25 cellular contexts compared by ENCODE assay signal in the genomic region with DNA sequence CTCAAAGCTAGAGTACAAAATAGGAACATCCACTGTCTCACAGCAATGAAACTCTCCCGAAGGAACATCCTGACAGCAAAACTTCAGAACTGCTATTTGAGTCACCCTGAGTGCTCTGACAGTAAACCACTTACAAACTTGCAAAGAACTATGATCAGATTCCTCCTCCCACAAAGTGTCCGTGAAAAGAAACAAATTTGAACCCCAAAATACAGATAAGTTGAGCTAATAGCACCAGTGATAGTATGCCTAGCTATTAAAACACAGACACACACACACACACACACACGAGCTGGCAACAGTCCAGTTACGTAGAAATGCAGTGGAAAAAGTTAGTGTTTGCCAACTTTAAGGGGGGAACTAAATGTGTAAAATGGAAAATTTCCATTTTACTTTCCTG. TPM values are rescaled to one million over a fixed set of nuclear protein-coding genes. Genes with fewer than 3 reads are reported as not detected.
DNase-seq lines count a peak whose midpoint lies in the region; ATAC-seq, FAIRE-seq and TF ChIP-seq lines count a peak whose summit lies in the region.
"Had no signal": no experiment of that assay in that cellular context is flagged by ENCODE, and none has a peak within 500 bp of the region (broad histone marks: within the 10 kb centered on the region; RNA-seq: fewer than 3 reads in every experiment).

No MANE protein-coding gene starts in this region.

- no peak for ATAC-seq in GM18873 (IDR thresholded peaks at IDR 0.05; ENCODE audit: low FRiP score, unreplicated experiment)
- ATAC-seq: naive thymus-derived CD8-positive, alpha-beta T cell had no signal

- peak; percentile 84 for FAIRE-seq in H54 (lab: Jason Lieb, UNC)
- FAIRE-seq: GM19239, kidney, small intestine had no signal

- TF ChIP-seq CTCF in cardiac fibroblast (IDR thresholded peaks at IDR 0.05; ENCODE audit: low read depth, low read length), result no peak

- no peak overlapping the region for H3K4me3 ChIP-seq in cardiac fibroblast (replicated peaks in 1 of 2; ENCODE audit: low read depth in 2 of 2, low read length in 2 of 2)
- H3K4me3 ChIP-seq: cardiac muscle cell, esophagus squamous epithelium, MG63, SJCRH30 had no signal

- DNase-seq in H54 (ENCODE audit: insufficient read length, low spot score) (no peak), M059J (ENCODE audit: low read depth) (peak; percentile 64), cardiac fibroblast (ENCODE audit: low read depth in 2 of 2) (peak; percentile 61 to 84), kidney glomerular epithelial cell (lab: John Stamatoyannopoulos, UW) (peak; percentile 27), NCI-H2107 (lab: John Stamatoyannopoulos, UW) (no peak), islet precursor cell (no peak)
- no peak for DNase-seq in activated effector memory CD4-positive, alpha-beta T cell treated with Interleukin-2 at 50 U/mL for 16 hours
- DNase-seq: activated T-cell treated with anti-CD3 and anti-CD28 coated beads, Interleukin-2, amount 50 U/mL, for 72 hours; Calu3; effector memory CD4-positive, alpha-beta T cell; esophagus squamous epithelium; GOT3; hippocampal formation; kidney; MG63; naive thymus-derived CD8-positive, alpha-beta T cell; NCI-H1436 treated with DMSO at 0.1 percent for 48 hours; NCI-H2171 treated with DMSO at 0.1 percent for 48 hours; OCI-M1; SJCRH30; small intestine; stimulated activated CD4-positive, alpha-beta T cell treated with anti-CD3 and anti-CD28 coated beads, Interleukin-4, amount 100 ng/mL, for 4 hours had no signal

- no peak for TF ChIP-seq POLR2A in H54 (IDR thresholded peaks at IDR 0.05; ENCODE audit: low read depth, low read length)

RNA-seq across cellular contexts. Expression of gene GLIS3, which starts 3.1 kb away (rescaled TPM):
- 13.8 and 27.9 TPM in 2 replicates for total RNA-seq in M059J (2014; rRNA removed; shearing (Covaris generic))

Comparison
In these comparisons a context has a peak if more than half of its experiments do, and no peak if none do; other contexts are left out.
1. DNase-seq: peak in M059J (single experiment), cardiac fibroblast (2 of 2) and kidney glomerular epithelial cell (single experiment); none in H54 (single experiment), activated effector memory CD4-positive, alpha-beta T cell treated with Interleukin-2 at 50 U/mL for 16 hours (single experiment), NCI-H2107 (single experiment) and islet precursor cell (single experiment).